In the genomic region with DNA sequence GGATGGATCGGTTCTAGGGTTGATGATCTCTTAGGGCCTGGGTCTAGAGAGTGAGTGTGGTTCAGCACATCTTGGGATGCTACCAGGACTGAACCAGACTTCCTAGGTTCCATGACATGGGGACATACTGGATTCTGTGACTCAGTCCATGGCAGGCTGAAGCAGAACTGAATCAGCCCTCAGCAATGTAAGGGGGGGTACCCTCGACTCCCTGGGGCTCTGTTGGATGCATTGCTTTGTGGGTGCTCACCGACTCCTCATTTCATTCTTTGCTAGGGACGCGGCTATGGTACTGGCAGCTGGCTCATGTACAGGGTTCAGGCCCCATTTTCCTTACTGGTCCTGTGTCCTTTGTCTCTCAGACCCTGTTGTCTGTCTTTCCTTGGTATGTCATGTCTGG, we compare ENCODE assay signal across 10 cellular contexts. TPM values are rescaled to one million over a fixed set of nuclear protein-coding genes. Genes with fewer than 3 reads are reported as not detected.
DNase-seq lines count a peak whose midpoint lies in the region; ATAC-seq, FAIRE-seq and TF ChIP-seq lines count a peak whose summit lies in the region.
"Had no signal": no experiment of that assay in that cellular context is flagged by ENCODE, and none has a peak within 500 bp of the region (broad histone marks: within the 10 kb centered on the region; RNA-seq: fewer than 3 reads in every experiment).

No MANE protein-coding gene starts in this region.

- no peaks in the 10 kb centered on the region for H3K9me3 Mint-ChIP-seq in CD14-positive monocyte
- H3K9me3 Mint-ChIP-seq in astrocyte (ENCODE audit: unreplicated experiment): peaks cover 4% of the 10 kb centered on the region
- H3K9me3 Mint-ChIP-seq in naive thymus-derived CD8-positive, alpha-beta T cell: no peaks in the 10 kb centered on the region

- H3K4me3 ChIP-seq in HUES64 (ENCODE audit: low read length) (peak overlapping the region; percentile 70), astrocyte (ENCODE audit: insufficient read depth, low read depth, low read length) (peak overlapping the region; percentile 26)

- H3K27ac ChIP-seq in HUES64 (ENCODE audit: low read depth, low read length) (no peak overlapping the region; the same call in 1 of the 2 replicates), astrocyte (ENCODE audit: low read depth, low read length) (peak overlapping the region; percentile 71)
- H3K27ac ChIP-seq: suprapubic skin had no signal

- peaks cover 35% of the 10 kb centered on the region for H3K4me1 ChIP-seq in HUES64 (ENCODE audit: insufficient read depth, low read length)
- peaks cover 16% of the 10 kb centered on the region for H3K4me1 ChIP-seq in astrocyte (ENCODE audit: insufficient read depth, low read length)

- ATAC-seq in naive thymus-derived CD8-positive, alpha-beta T cell: no peak

- POLR2A ChIA-PET in naive thymus-derived CD8-positive, alpha-beta T cell (lab: Charles Lee): interaction anchor here (1.4 kb wide), 1 partner anchor 28 kb away, joined by 3 read pairs; no protein-coding TSS in a partner anchor
- POLR2A ChIA-PET in GM10248 (lab: Yijun Ruan, JAX): no interaction called here

- H3K27ac Mint-ChIP-seq in CD14-positive monocyte (peak overlapping the region in 4 of 7 donors; percentile 80 to 95 (median 91)), astrocyte (ENCODE audit: unreplicated experiment) (peak overlapping the region; percentile 38)
- peak overlapping the region in 7 of 10 donors; percentile 26 to 92 (median 66) for H3K27ac Mint-ChIP-seq in naive thymus-derived CD8-positive, alpha-beta T cell

- no peaks in the 10 kb centered on the region for H3K9me3 ChIP-seq in HUES64 (ENCODE audit: insufficient read depth, low read depth, low read length)
- H3K9me3 ChIP-seq in astrocyte (ENCODE audit: insufficient read depth, low read depth, low read length): no peaks in the 10 kb centered on the region
- H3K9me3 ChIP-seq: suprapubic skin had no signal

- peaks cover 11% of the 10 kb centered on the region for H3K79me2 ChIP-seq in astrocyte (ENCODE audit: insufficient read depth, low read length)

- TF ChIP-seq CTCF in CD14-positive monocyte (IDR thresholded peaks at IDR 0.05): no peak
- no peak for TF ChIP-seq CTCF in astrocyte (IDR thresholded peaks at IDR 0.05; ENCODE audit: insufficient read depth, low read depth, low read length)
- no peak for TF ChIP-seq CTCF in GM10248 (IDR thresholded peaks at IDR 0.05; ENCODE audit: control extremely low read depth, extremely low read depth, low read depth, missing control alignments)

- H2AFZ ChIP-seq in astrocyte (ENCODE audit: low read depth, low read length): peak overlapping the region; percentile 74

- WGBS in HUES64: 81% methylated on average over 5 of the region's 5 CpGs

- peak overlapping the region; percentile 87 to 96 for H3K4me3 Mint-ChIP-seq in CD14-positive monocyte
- H3K4me3 Mint-ChIP-seq in astrocyte (ENCODE audit: unreplicated experiment): peak overlapping the region; percentile 82
- peak overlapping the region; percentile 84 to 99 (median 90) for H3K4me3 Mint-ChIP-seq in naive thymus-derived CD8-positive, alpha-beta T cell

- DNase-seq in CD14-positive monocyte (ENCODE audit: low spot score) (no peak), astrocyte (ENCODE audit: low read depth) (peak; percentile 47), NCI-H2081 treated with DMSO at 0.1 percent for 48 hours (lab: John Stamatoyannopoulos, UW) (no peak), HUDEP-2 (lab: John Stamatoyannopoulos, UW; ENCODE audit: unreplicated experiment in 76 of 76) (no peak), GM10248 (ENCODE audit: extremely low spot score) (no peak), 8988T (no peak)
- DNase-seq in naive thymus-derived CD8-positive, alpha-beta T cell: no peak

- H3K4me2 ChIP-seq in astrocyte (ENCODE audit: low read length): peak overlapping the region; percentile 94

- peaks cover 3% of the 10 kb centered on the region for H4K20me1 ChIP-seq in astrocyte (ENCODE audit: insufficient read depth, low read length)

- intact Hi-C loops in CD14-positive monocyte (cut with micrococcal nuclease): no loop called here

- H3K9ac ChIP-seq in HUES64 (ENCODE audit: low read depth, low read length) (no peak overlapping the region), astrocyte (ENCODE audit: low read length) (peak overlapping the region; percentile 76)

- FAIRE-seq in astrocyte (lab: Jason Lieb, UNC): peak; percentile 63
- FAIRE-seq: keratinocyte had no signal

- H3K27me3 ChIP-seq in HUES64 (ENCODE audit: insufficient read depth, low read length) (peaks cover 64% of the 10 kb centered on the region), astrocyte (ENCODE audit: insufficient read depth, low read length) (peaks cover 20% of the 10 kb centered on the region)

- H3K4me1 Mint-ChIP-seq in CD14-positive monocyte (peaks cover 47% of the 10 kb centered on the region), astrocyte (ENCODE audit: low read depth, unreplicated experiment) (peaks cover 5% of the 10 kb centered on the region)
- H3K4me1 Mint-ChIP-seq in naive thymus-derived CD8-positive, alpha-beta T cell: peaks cover 13 to 23% (median 20%) of the 10 kb centered on the region in 4 donors

- H3K36me3 ChIP-seq in HUES64 (ENCODE audit: insufficient read depth, low read length) (no peaks in the 10 kb centered on the region), astrocyte (ENCODE audit: insufficient read depth, low read length) (no peaks in the 10 kb centered on the region)
- H3K36me3 ChIP-seq: suprapubic skin had no signal

- peaks cover 3 to 7% of the 10 kb centered on the region in 2 donors for H3K36me3 Mint-ChIP-seq in CD14-positive monocyte
- H3K36me3 Mint-ChIP-seq in astrocyte (ENCODE audit: low read depth, unreplicated experiment): no peaks in the 10 kb centered on the region
- H3K36me3 Mint-ChIP-seq in naive thymus-derived CD8-positive, alpha-beta T cell: no peaks in the 10 kb centered on the region

- peaks cover 1 to 5% (median 2%) of the 10 kb centered on the region in 3 donors for H3K27me3 Mint-ChIP-seq in CD14-positive monocyte (ENCODE audit: low read depth in 3 of 3)
- H3K27me3 Mint-ChIP-seq in astrocyte (ENCODE audit: low read depth, unreplicated experiment): peaks cover 38% of the 10 kb centered on the region
- peaks cover 1 to 17% (median 8%) of the 10 kb centered on the region in 5 donors for H3K27me3 Mint-ChIP-seq in naive thymus-derived CD8-positive, alpha-beta T cell

- CTCF ChIA-PET in GM10248 (lab: Yijun Ruan, JAX): interaction anchor here (1.2 to 5.6 kb wide), 3 partner anchors 12 to 26 kb away, joined by 3 to 44 read pairs (median 8); no protein-coding TSS in a partner anchor

RNA-seq across cellular contexts. Expression of gene GRAMD1B, which starts 0.7 kb away (rescaled TPM):
- polyA plus RNA-seq in CD14-positive monocyte: 1 to 10 TPM; 3.2 to 3.3 TPM
- 8.1 TPM for polyA plus RNA-seq in HUES64 (2013, experiment 1 of 2)
- polyA plus RNA-seq in HUES64 (2013, experiment 2 of 2): 9.3 TPM
- 4.9 and 6.5 TPM in 2 replicates for total RNA-seq in astrocyte
- total RNA-seq in naive thymus-derived CD8-positive, alpha-beta T cell: 10 to 100 TPM; 10.5 to 10.7 TPM
- 1 to 10 TPM in 2 of 3 donors, under 1 TPM in 1; 0.76 to 1.3 (median 1.2) TPM for polyA plus RNA-seq in naive thymus-derived CD8-positive, alpha-beta T cell

Comparison
In these comparisons a context has a peak if more than half of its experiments do, and no peak if none do; other contexts are left out.
1. H3K27ac Mint-ChIP-seq: peak in every context shown above with its lines; median percentile 91 in CD14-positive monocyte; 66 in naive thymus-derived CD8-positive, alpha-beta T cell; 38 in astrocyte.